ENCODE assay signal across 23 cellular contexts in genomic region chr11:113685650-113686349, GRCh38. TPM values are rescaled to one million over a fixed set of nuclear protein-coding genes. Genes with fewer than 3 reads are reported as not detected.
DNase-seq lines count a peak whose midpoint lies in the region; ATAC-seq and TF ChIP-seq lines count a peak whose summit lies in the region.
"Had no signal": no experiment of that assay in that cellular context is flagged by ENCODE, and none has a peak within 500 bp of the region (broad histone marks: within the 10 kb centered on the region; RNA-seq: fewer than 3 reads in every experiment).

No MANE protein-coding gene starts in this region.

- in situ Hi-C loops in Panc1 (cut with HindIII; ENCODE audit: low pct_unique_long_range_greater_than_20kb, low sequenced_read_pairs): no loop called here

- H3K27ac Mint-ChIP-seq in activated T-cell treated with anti-CD3 and anti-CD28 coated beads, Interleukin-2, amount 50 U/mL, for 72 hours: peak overlapping the region; percentile 7
- H3K27ac Mint-ChIP-seq in activated T-cell treated with anti-CD3 and anti-CD28 coated beads, Interleukin-2, amount 50 U/mL, for 24 hours: no peak overlapping the region
- peak overlapping the region; percentile 20 for H3K27ac Mint-ChIP-seq in stimulated activated naive B cell treated with anti-CD40 and anti-IgM and Interleukin-4, amounts not matched to agents 10 μg/mL and 1 μg/mL and 100 μg/mL, for 72 hours
- H3K27ac Mint-ChIP-seq: activated B cell treated with CpG ODN at 0.5 μM for 24 hours; activated CD8-positive, alpha-beta T cell treated with anti-CD3 and anti-CD28 coated beads for 36 hours had no signal

- no peak for DNase-seq in activated T-cell treated with anti-CD3 and anti-CD28 coated beads, Interleukin-2, amount 50 U/mL, for 72 hours
- no peak for DNase-seq in activated T-cell treated with anti-CD3 and anti-CD28 coated beads, Interleukin-2, amount 50 U/mL, for 24 hours
- DNase-seq in Panc1 (ENCODE audit: low read depth, low spot score) (no peak), AG08395 (ENCODE audit: low spot score) (no peak), NCI-H446 treated with DMSO at 0.1 percent for 48 hours (lab: John Stamatoyannopoulos, UW) (no peak)
- DNase-seq in stimulated activated naive B cell treated with anti-CD40 and anti-IgM and Interleukin-4, amounts not matched to agents 10 μg/mL and 1 μg/mL and 100 μg/mL, for 72 hours: no peak
- no peak for DNase-seq in stimulated activated CD8-positive, alpha-beta memory T cell treated with anti-CD3 and anti-CD28 coated beads, Interleukin-4, amount 100 ng/mL, for 48 hours
- DNase-seq: activated B cell treated with CpG ODN at 0.5 μM for 24 hours; activated CD8-positive, alpha-beta T cell treated with anti-CD3 and anti-CD28 coated beads for 36 hours; activated T-cell treated with anti-CD3 and anti-CD28 coated beads, Interleukin-2, amount 50 U/mL, for 48 hours; DMS 273 treated with DMSO at 0.1 percent for 48 hours; effector memory CD4-positive, alpha-beta T cell; GDM1; HCEC 1CT; left cardiac atrium; NCI-H1417 treated with DMSO at 0.1 percent for 48 hours; psoas muscle; stimulated activated CD4-positive, alpha-beta T cell treated with anti-CD3 and anti-CD28 coated beads, Interleukin-4, amount 100 ng/mL, for 4 hours had no signal

- intact Hi-C loops in Panc1 (cut with micrococcal nuclease; ENCODE audit: unreplicated experiment): no loop called here

- H3K27me3 Mint-ChIP-seq in activated T-cell treated with anti-CD3 and anti-CD28 coated beads, Interleukin-2, amount 50 U/mL, for 72 hours (ENCODE audit: low read depth): no peaks in the 10 kb centered on the region
- H3K27me3 Mint-ChIP-seq in activated T-cell treated with anti-CD3 and anti-CD28 coated beads, Interleukin-2, amount 50 U/mL, for 24 hours: no peaks in the 10 kb centered on the region
- H3K27me3 Mint-ChIP-seq in stimulated activated naive B cell treated with anti-CD40 and anti-IgM and Interleukin-4, amounts not matched to agents 10 μg/mL and 1 μg/mL and 100 μg/mL, for 72 hours: no peaks in the 10 kb centered on the region
- H3K27me3 Mint-ChIP-seq: activated B cell treated with CpG ODN at 0.5 μM for 24 hours; activated CD8-positive, alpha-beta T cell treated with anti-CD3 and anti-CD28 coated beads for 36 hours had no signal

- ATAC-seq in activated T-cell treated with anti-CD3 and anti-CD28 coated beads, Interleukin-2, amount 50 U/mL, for 72 hours (replicated peaks in 1 of 2): peak in 1 of 2 donors; percentile 30
- ATAC-seq in Panc1: no peak
- peak in 1 of 2 donors; percentile 46 for ATAC-seq in stimulated activated naive B cell treated with anti-CD40 and anti-IgM and Interleukin-4, amounts not matched to agents 10 μg/mL and 1 μg/mL and 100 μg/mL, for 72 hours (replicated peaks)
- ATAC-seq: activated CD8-positive, alpha-beta T cell treated with anti-CD3 and anti-CD28 coated beads for 36 hours; activated naive CD4-positive, alpha-beta T cell treated with anti-CD3 and anti-CD28 coated beads, Interleukin-2, amount 50 U/mL, for 72 hours; left cardiac atrium; psoas muscle had no signal

- H3K4me1 ChIP-seq in HEK293 (ENCODE audit: control insufficient read depth, insufficient read depth, low read length) (peaks cover 10% of the 10 kb centered on the region), Panc1 (ENCODE audit: control insufficient read depth, insufficient read depth, low read length) (peaks cover 8% of the 10 kb centered on the region; the same call in 1 of the 2 replicates)
- H3K4me1 ChIP-seq: psoas muscle, suprapubic skin had no signal

- TF ChIP-seq CTCF in HEK293 (tag by site-specific recombination; IDR thresholded peaks at IDR 0.05): no peak
- TF ChIP-seq CTCF in Panc1 (IDR thresholded peaks at IDR 0.05): no peak

- H3K4me1 Mint-ChIP-seq in activated T-cell treated with anti-CD3 and anti-CD28 coated beads, Interleukin-2, amount 50 U/mL, for 72 hours (ENCODE audit: low read depth): peaks cover 10% of the 10 kb centered on the region
- H3K4me1 Mint-ChIP-seq in activated T-cell treated with anti-CD3 and anti-CD28 coated beads, Interleukin-2, amount 50 U/mL, for 24 hours (ENCODE audit: low read depth): no peaks in the 10 kb centered on the region
- H3K4me1 Mint-ChIP-seq in stimulated activated naive B cell treated with anti-CD40 and anti-IgM and Interleukin-4, amounts not matched to agents 10 μg/mL and 1 μg/mL and 100 μg/mL, for 72 hours: peaks cover 4 to 9% of the 10 kb centered on the region in 2 donors

- H3K4me3 Mint-ChIP-seq in activated T-cell treated with anti-CD3 and anti-CD28 coated beads, Interleukin-2, amount 50 U/mL, for 72 hours: no peak overlapping the region
- no peak overlapping the region for H3K4me3 Mint-ChIP-seq in activated T-cell treated with anti-CD3 and anti-CD28 coated beads, Interleukin-2, amount 50 U/mL, for 24 hours
- H3K4me3 Mint-ChIP-seq in stimulated activated naive B cell treated with anti-CD40 and anti-IgM and Interleukin-4, amounts not matched to agents 10 μg/mL and 1 μg/mL and 100 μg/mL, for 72 hours: no peak overlapping the region
- H3K4me3 Mint-ChIP-seq: activated B cell treated with CpG ODN at 0.5 μM for 24 hours; activated CD8-positive, alpha-beta T cell treated with anti-CD3 and anti-CD28 coated beads for 36 hours had no signal

- no peaks in the 10 kb centered on the region for H3K27me3 ChIP-seq in Panc1 (ENCODE audit: control insufficient read depth, insufficient read depth, low read length)
- H3K27me3 ChIP-seq: BLaER1, esophagus muscularis mucosa, suprapubic skin had no signal

- no peaks in the 10 kb centered on the region for H3K36me3 Mint-ChIP-seq in activated T-cell treated with anti-CD3 and anti-CD28 coated beads, Interleukin-2, amount 50 U/mL, for 72 hours (ENCODE audit: insufficient read depth in 2 of 2)
- H3K36me3 Mint-ChIP-seq in activated T-cell treated with anti-CD3 and anti-CD28 coated beads, Interleukin-2, amount 50 U/mL, for 24 hours (ENCODE audit: low read depth): no peaks in the 10 kb centered on the region
- no peaks in the 10 kb centered on the region for H3K36me3 Mint-ChIP-seq in stimulated activated naive B cell treated with anti-CD40 and anti-IgM and Interleukin-4, amounts not matched to agents 10 μg/mL and 1 μg/mL and 100 μg/mL, for 72 hours
- H3K36me3 Mint-ChIP-seq: activated naive CD4-positive, alpha-beta T cell treated with anti-CD3 and anti-CD28 coated beads, Interleukin-2, amount 50 U/mL, for 72 hours had no signal

- H3K27ac ChIP-seq in HEK293 (ENCODE audit: extremely low read depth, low read depth, low read length) (no peak overlapping the region), Panc1 (ENCODE audit: low read length) (0 out of 2 replicates have a peak overlapping the region, but pooled peaks have one; percentile 45)
- H3K27ac ChIP-seq: BLaER1, esophagus muscularis mucosa, psoas muscle, suprapubic skin had no signal

- no peak overlapping the region for H3K4me3 ChIP-seq in HEK293 (ENCODE audit: low read depth, low read length)
- H3K4me3 ChIP-seq in Panc1 (ENCODE audit: low read depth in 2 of 2, low read length in 2 of 2): no peak overlapping the region
- H3K4me3 ChIP-seq: BLaER1, esophagus muscularis mucosa, psoas muscle, suprapubic skin had no signal

- BruUV-seq in Panc1 (replicated peaks; lab: Mats Ljungman, UMichigan): no TSS peak

- H3K9me3 ChIP-seq in HEK293 (ENCODE audit: control insufficient read depth, insufficient read depth, low read depth, low read length) (no peaks in the 10 kb centered on the region), Panc1 (ENCODE audit: control insufficient read depth, insufficient read depth, low read depth, low read length) (no peaks in the 10 kb centered on the region)
- H3K9me3 ChIP-seq: BLaER1, esophagus muscularis mucosa, psoas muscle, suprapubic skin had no signal

- H3K36me3 ChIP-seq in HEK293 (ENCODE audit: control insufficient read depth in 2 of 2, insufficient read depth in 1 of 2, low read length in 2 of 2) (no peaks in the 10 kb centered on the region), Panc1 (ENCODE audit: control insufficient read depth, insufficient read depth, low read length) (no peaks in the 10 kb centered on the region)
- H3K36me3 ChIP-seq: BLaER1, esophagus muscularis mucosa, suprapubic skin had no signal

- POLR2A ChIA-PET in HEK293 (lab: Yijun Ruan, JAX) (no interaction called here), Panc1 (lab: Charles Lee) (no interaction called here)

- H3K9me3 Mint-ChIP-seq in activated T-cell treated with anti-CD3 and anti-CD28 coated beads, Interleukin-2, amount 50 U/mL, for 72 hours: no peaks in the 10 kb centered on the region
- no peaks in the 10 kb centered on the region for H3K9me3 Mint-ChIP-seq in activated T-cell treated with anti-CD3 and anti-CD28 coated beads, Interleukin-2, amount 50 U/mL, for 24 hours
- no peaks in the 10 kb centered on the region for H3K9me3 Mint-ChIP-seq in stimulated activated naive B cell treated with anti-CD40 and anti-IgM and Interleukin-4, amounts not matched to agents 10 μg/mL and 1 μg/mL and 100 μg/mL, for 72 hours
- H3K9me3 Mint-ChIP-seq: activated B cell treated with CpG ODN at 0.5 μM for 24 hours; activated CD8-positive, alpha-beta T cell treated with anti-CD3 and anti-CD28 coated beads for 36 hours; activated naive CD4-positive, alpha-beta T cell treated with anti-CD3 and anti-CD28 coated beads, Interleukin-2, amount 50 U/mL, for 72 hours had no signal

- CTCF ChIA-PET in HEK293 (lab: Yijun Ruan, JAX): no interaction called here
- CTCF ChIA-PET in Panc1 (lab: Charles Lee): no interaction called here

TF ChIP-seq in HEK293, 187 proteins besides CTCF, POLR2A, EP300 and RAD21:
- no peak for TF ChIP-seq YY2 (tag by site-specific recombination; IDR thresholded peaks at IDR 0.05)
- TF ChIP-seq SCRT2 (tag by site-specific recombination; IDR thresholded peaks at IDR 0.05): 0 out of 2 replicates have a peak, but pooled peaks have one; percentile 31
- no peak for TF ChIP-seq ZNF792 (tag by site-specific recombination; IDR thresholded peaks at IDR 0.05)
- no peak for TF ChIP-seq ZBTB26 (tag by site-specific recombination; optimal IDR thresholded peaks at IDR 0.05)

RNA-seq across cellular contexts. Expression of gene TMPRSS5, which starts 20.3 kb away (rescaled TPM):
- 1 to 10 TPM in 1 of 2 donors, under 1 TPM in 1; 0.51 to 1.3 TPM for total RNA-seq in activated T-cell treated with anti-CD3 and anti-CD28 coated beads, Interleukin-2, amount 50 U/mL, for 72 hours
- total RNA-seq in Panc1 (2021; ENCODE audit: unreplicated experiment): 0.85 TPM
- 0.82 TPM for polyA plus RNA-seq in Panc1 (2012; ENCODE audit: insufficient read length)
